ENCODE assay signal across 13 cellular contexts in genomic region chr9:97660847-97661246, GRCh38.
"Had no signal": no experiment of that assay in that cellular context is flagged by ENCODE, and none has a peak within 500 bp of the region (broad histone marks: within the 10 kb centered on the region; RNA-seq: fewer than 3 reads in every experiment).

No MANE protein-coding gene starts in this region.

- H3K9me3 Mint-ChIP-seq: activated CD4-positive, alpha-beta T cell treated with anti-CD3 and anti-CD28 coated beads, Interleukin-2, amount 10 ng/mL, durations not matched to agents 7 days and 5 days; T-helper 1 cell treated with Interleukin-12 subunit alpha and Interleukin-12 subunit beta and Interleukin-4 antibody, amounts not matched to agents 30 μg/mL and 1 μg/mL, for 36 hours had no signal

- DNase-seq: activated CD4-positive, alpha-beta T cell treated with anti-CD3 and anti-CD28 coated beads, Interleukin-2, amount 10 ng/mL, durations not matched to agents 7 days and 5 days; activated CD4-positive, CD25-positive, alpha-beta regulatory T cell; activated naive CD4-positive, alpha-beta T cell; activated T-cell treated with anti-CD3 and anti-CD28 coated beads for 4 hours; adrenal gland; caudate nucleus; colonic mucosa; posterior cingulate gyrus; retina; stimulated activated CD4-positive, alpha-beta T cell treated with anti-CD3 and anti-CD28 coated beads, Interleukin-12 subunit alpha, Interleukin-12 subunit beta, amount 100 ng/mL, for 4 hours; stimulated activated CD4-positive, alpha-beta T cell treated with anti-CD3 and anti-CD28 coated beads, Interleukin-2, amount 100 ng/mL, for 24 hours had no signal

- H3K27me3 Mint-ChIP-seq: activated CD4-positive, alpha-beta T cell treated with anti-CD3 and anti-CD28 coated beads, Interleukin-2, amount 10 ng/mL, durations not matched to agents 7 days and 5 days had no signal

- H3K9me3 ChIP-seq: adrenal gland, colonic mucosa, esophagus muscularis mucosa had no signal

- H3K27ac ChIP-seq: colonic mucosa had no signal

- H3K4me3 ChIP-seq: adrenal gland, colonic mucosa, esophagus muscularis mucosa had no signal

- H3K27me3 ChIP-seq: adrenal gland, colonic mucosa, esophagus muscularis mucosa had no signal

- H3K4me3 Mint-ChIP-seq: activated CD4-positive, alpha-beta T cell treated with anti-CD3 and anti-CD28 coated beads, Interleukin-2, amount 10 ng/mL, durations not matched to agents 7 days and 5 days; T-helper 1 cell treated with Interleukin-12 subunit alpha and Interleukin-12 subunit beta and Interleukin-4 antibody, amounts not matched to agents 30 μg/mL and 1 μg/mL, for 36 hours had no signal

- H3K4me1 ChIP-seq: colonic mucosa, esophagus muscularis mucosa had no signal

- H3K27ac Mint-ChIP-seq: activated CD4-positive, alpha-beta T cell treated with anti-CD3 and anti-CD28 coated beads, Interleukin-2, amount 10 ng/mL, durations not matched to agents 7 days and 5 days; T-helper 1 cell treated with Interleukin-12 subunit alpha and Interleukin-12 subunit beta and Interleukin-4 antibody, amounts not matched to agents 30 μg/mL and 1 μg/mL, for 36 hours had no signal
